28 cellular contexts compared by ENCODE assay signal in the genomic region with DNA sequence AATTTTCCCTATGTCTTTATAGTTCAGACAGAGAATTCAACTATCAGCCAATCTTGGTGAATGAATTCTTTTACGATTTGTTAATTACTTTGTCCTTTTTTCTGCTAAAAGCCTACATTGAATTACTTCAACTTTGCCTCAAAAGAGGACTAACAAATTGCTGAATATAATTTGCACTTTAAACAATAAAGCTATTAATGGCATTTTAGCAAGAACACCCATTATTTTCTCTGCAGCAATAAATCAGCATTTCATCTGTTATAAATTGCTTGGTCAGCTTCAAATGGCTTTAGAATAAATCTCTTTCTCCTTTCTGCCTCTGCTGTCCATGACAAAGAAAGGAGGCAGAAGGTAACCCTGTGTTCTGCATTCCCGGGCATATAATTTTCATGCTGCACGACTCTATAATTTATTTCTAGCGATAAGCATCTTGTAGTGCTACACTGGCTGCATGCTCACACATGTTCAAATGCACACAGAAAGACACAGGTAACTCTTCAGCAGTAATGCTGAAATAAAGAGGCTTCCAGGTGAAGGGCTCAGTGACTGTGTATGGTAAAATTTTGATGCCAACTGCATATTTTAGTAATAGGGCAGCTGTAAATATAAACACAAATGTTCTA.
"Had no signal": no experiment of that assay in that cellular context is flagged by ENCODE, and none has a peak within 500 bp of the region (broad histone marks: within the 10 kb centered on the region; RNA-seq: fewer than 3 reads in every experiment).

No MANE protein-coding gene starts in this region.

- H3K27me3 Mint-ChIP-seq: activated CD4-positive, alpha-beta memory T cell treated with anti-CD3 and anti-CD28 coated beads for 36 hours had no signal

- H3K36me3 ChIP-seq: brain microvascular endothelial cell, left lung, thyroid gland had no signal

- DNase-seq: activated CD4-positive, alpha-beta memory T cell treated with anti-CD3 and anti-CD28 coated beads for 36 hours; activated CD4-positive, alpha-beta T cell treated with anti-CD3 and anti-CD28 coated beads for 4 hours; activated CD4-positive, CD25-positive, alpha-beta regulatory T cell; activated gamma-delta T cell; activated naive CD4-positive, alpha-beta T cell treated with anti-CD3 and anti-CD28 coated beads, Interleukin-2, amount 50 U/mL, for 16 hours; activated T-cell treated with anti-CD3 and anti-CD28 coated beads for 4 hours; aorta; brain microvascular endothelial cell; central memory CD4-positive, alpha-beta T cell; dermis blood vessel endothelial cell; effector CD8-positive, alpha-beta T cell; erythroblast; foreskin fibroblast; glutamatergic neuron; immature natural killer cell; kidney glomerular epithelial cell; left lung; midbrain; natural killer cell; psoas muscle; right cardiac atrium; stimulated activated CD4-positive, alpha-beta T cell treated with anti-CD3 and anti-CD28 coated beads, Interleukin-12 subunit alpha, Interleukin-12 subunit beta, amount 100 ng/mL, for 4 hours; stimulated activated CD4-positive, alpha-beta T cell treated with anti-CD3 and anti-CD28 coated beads, Interleukin-4, amount 100 ng/mL, for 4 hours; stimulated activated naive CD8-positive, alpha-beta T cell treated with anti-CD3 and anti-CD28 coated beads, Interleukin-15, Interleukin-2, amounts not matched to agents 100 U/mL and 50 U/mL, for 24 hours; T1000; thyroid gland had no signal

- H3K4me1 ChIP-seq: thyroid gland had no signal

- ATAC-seq: left lung; natural killer cell; psoas muscle; right cardiac atrium; stimulated activated naive CD8-positive, alpha-beta T cell treated with anti-CD3 and anti-CD28 coated beads, Interleukin-15, Interleukin-2, amounts not matched to agents 100 U/mL and 50 U/mL, for 24 hours had no signal

- H3K27ac ChIP-seq: brain microvascular endothelial cell, hepatocyte, left lung, psoas muscle, thyroid gland had no signal

- H3K4me3 Mint-ChIP-seq: activated CD4-positive, alpha-beta memory T cell treated with anti-CD3 and anti-CD28 coated beads for 36 hours; activated T-helper 1 cell treated with anti-CD3 and anti-CD28 coated beads, Interleukin-12 subunit alpha, Interleukin-12 subunit beta, Interleukin-2, Interleukin-4 antibody, amounts not matched to agents 30 ng/mL and 10 ng/mL and 1 ng/mL, durations not matched to agents 14 hours and 24 hours and 36 hours; immature natural killer cell; natural killer cell had no signal

- H3K4me2 ChIP-seq: hepatocyte had no signal

- H3K4me3 ChIP-seq: hepatocyte, left lung, psoas muscle, thyroid gland had no signal

- H3K27me3 ChIP-seq: brain microvascular endothelial cell, hepatocyte, left lung, thyroid gland had no signal

- H3K79me2 ChIP-seq: hepatocyte had no signal

- H3K27ac Mint-ChIP-seq: activated CD4-positive, alpha-beta memory T cell treated with anti-CD3 and anti-CD28 coated beads for 36 hours; activated T-helper 1 cell treated with anti-CD3 and anti-CD28 coated beads, Interleukin-12 subunit alpha, Interleukin-12 subunit beta, Interleukin-2, Interleukin-4 antibody, amounts not matched to agents 30 ng/mL and 10 ng/mL and 1 ng/mL, durations not matched to agents 14 hours and 24 hours and 36 hours; immature natural killer cell; natural killer cell had no signal

- H3K9me3 Mint-ChIP-seq: activated CD4-positive, alpha-beta memory T cell treated with anti-CD3 and anti-CD28 coated beads for 36 hours; immature natural killer cell; natural killer cell had no signal

- H3K9me3 ChIP-seq: left lung, psoas muscle, thyroid gland had no signal

- H3K36me3 Mint-ChIP-seq: natural killer cell had no signal

- H2AFZ ChIP-seq: hepatocyte had no signal
